13 cellular contexts compared by ENCODE assay signal in the genomic region with DNA sequence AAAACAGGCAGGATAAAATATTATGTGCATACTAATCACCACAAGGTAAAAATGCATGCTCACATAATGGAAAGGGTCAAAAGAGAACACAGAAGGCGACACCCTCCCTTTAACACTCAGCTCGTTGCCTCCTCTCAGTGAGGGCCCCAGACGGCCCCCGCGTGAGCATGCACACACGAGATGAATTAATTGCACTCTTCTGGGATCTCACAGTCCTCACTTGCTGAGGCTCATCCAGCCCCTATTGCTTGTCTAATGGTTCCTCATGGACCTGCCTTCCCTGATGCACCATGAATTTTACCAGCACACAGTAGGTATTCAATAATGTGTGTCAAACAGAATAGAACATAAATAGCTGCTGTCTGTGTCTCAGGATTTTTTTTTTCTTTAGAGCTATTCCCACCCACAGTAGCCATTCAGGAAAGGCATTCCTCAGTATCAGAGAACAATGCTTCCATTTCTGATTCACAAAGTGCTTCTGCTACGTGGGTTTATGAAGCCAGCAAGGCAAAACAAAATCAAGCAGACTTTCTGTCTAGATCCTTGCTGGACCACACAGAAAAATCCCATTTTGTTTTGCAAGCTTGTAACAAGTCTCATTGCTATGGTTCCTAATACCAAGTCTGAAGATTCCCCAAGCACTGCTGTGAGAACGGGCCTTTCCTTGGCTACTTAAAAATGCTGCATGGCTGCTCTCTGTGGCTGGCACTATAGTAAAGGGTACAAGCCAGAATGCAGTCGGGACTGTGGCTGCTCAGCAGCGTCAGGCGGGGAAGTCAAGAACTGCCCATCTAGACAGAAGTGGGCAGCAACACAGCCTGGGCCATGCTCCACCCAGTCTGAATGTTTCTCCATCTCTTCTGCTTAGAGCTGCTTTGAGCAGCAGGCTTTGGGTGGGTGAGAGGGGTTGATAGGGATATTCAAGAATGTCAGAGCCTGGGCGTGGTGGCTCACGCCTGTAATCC.
DNase-seq lines count a peak whose midpoint lies in the region; ATAC-seq and TF ChIP-seq lines count a peak whose summit lies in the region.
"Had no signal": no experiment of that assay in that cellular context is flagged by ENCODE, and none has a peak within 500 bp of the region (broad histone marks: within the 10 kb centered on the region; RNA-seq: fewer than 3 reads in every experiment).

No MANE protein-coding gene starts in this region.

- peaks cover 19% of the 10 kb centered on the region for H3K4me1 ChIP-seq in HAP-1

- H3K27ac ChIP-seq in cingulate gyrus (ENCODE audit: low read depth, low read length): peak overlapping the region; percentile 86
- H3K27ac ChIP-seq: Peyer's patch had no signal

- H3K27ac Mint-ChIP-seq in activated naive CD8-positive, alpha-beta T cell treated with anti-CD3 and anti-CD28 coated beads, Interleukin-2, amount 50 U/mL, for 24 hours: no peak overlapping the region

- H3K4me3 Mint-ChIP-seq in activated naive CD8-positive, alpha-beta T cell treated with anti-CD3 and anti-CD28 coated beads, Interleukin-2, amount 50 U/mL, for 24 hours: no peak overlapping the region

- H3K4me3 ChIP-seq in HAP-1: no peak overlapping the region
- H3K4me3 ChIP-seq: Peyer's patch had no signal

- no peaks in the 10 kb centered on the region for H3K36me3 ChIP-seq in HAP-1 (replicated peaks)
- H3K36me3 ChIP-seq: Peyer's patch had no signal

- H3K9me3 ChIP-seq in HAP-1: no peaks in the 10 kb centered on the region
- H3K9me3 ChIP-seq: Peyer's patch had no signal

- H3K36me3 Mint-ChIP-seq in activated naive CD8-positive, alpha-beta T cell treated with anti-CD3 and anti-CD28 coated beads, Interleukin-2, amount 50 U/mL, for 24 hours (ENCODE audit: low read depth): peaks cover 1% of the 10 kb centered on the region

- no peaks in the 10 kb centered on the region for H3K9me3 Mint-ChIP-seq in activated naive CD8-positive, alpha-beta T cell treated with anti-CD3 and anti-CD28 coated beads, Interleukin-2, amount 50 U/mL, for 24 hours

- in situ Hi-C loops in HAP-1 (cut with MboI; ENCODE audit: low sequenced_read_pairs): no loop called here

- H3K4me1 Mint-ChIP-seq in activated naive CD8-positive, alpha-beta T cell treated with anti-CD3 and anti-CD28 coated beads, Interleukin-2, amount 50 U/mL, for 24 hours: peaks cover 4% of the 10 kb centered on the region

- H3K27me3 ChIP-seq in HAP-1 (ENCODE audit: low read depth): no peaks in the 10 kb centered on the region
- H3K27me3 ChIP-seq: Peyer's patch had no signal

- no peak for ATAC-seq in SK-N-SH treated with all-trans-retinoic acid at 6 μM for 48 hours
- ATAC-seq in HG02938 (IDR thresholded peaks at IDR 0.05; ENCODE audit: unreplicated experiment): no peak
- ATAC-seq in activated naive CD8-positive, alpha-beta T cell treated with anti-CD3 and anti-CD28 coated beads, Interleukin-2, amount 50 U/mL, for 24 hours: no peak

- peak; percentile 45 to 69 for DNase-seq in HAP-1 (ENCODE audit: low spot score in 2 of 2)
- DNase-seq in kidney glomerular epithelial cell (lab: John Stamatoyannopoulos, UW): peak; percentile 25
- DNase-seq in putamen (ENCODE audit: low spot score): peak; percentile 80
- no peak for DNase-seq in NOMO-1 treated with dmso at 0.1 percent for 144 hours (lab: John Stamatoyannopoulos, UW; ENCODE audit: unreplicated experiment)
- DNase-seq in activated naive CD8-positive, alpha-beta T cell treated with anti-CD3 and anti-CD28 coated beads, Interleukin-2, amount 50 U/mL, for 24 hours: no peak
- DNase-seq: GF-D8; KBM-7; NCI-H2081; stimulated activated CD4-positive, alpha-beta T cell treated with anti-CD3 and anti-CD28 coated beads, Interleukin-12 subunit alpha, Interleukin-12 subunit beta, amount 100 ng/mL, for 4 hours had no signal

- H3K27me3 Mint-ChIP-seq in activated naive CD8-positive, alpha-beta T cell treated with anti-CD3 and anti-CD28 coated beads, Interleukin-2, amount 50 U/mL, for 24 hours: no peaks in the 10 kb centered on the region

TF ChIP-seq in SK-N-SH treated with all-trans-retinoic acid at 6 μM for 48 hours, 23 proteins besides CTCF, POLR2A, EP300 and RAD21:
- TF ChIP-seq ZNF8 (CRISPR knock-in tag; IDR thresholded peaks at IDR 0.05): no peak
- no peak for TF ChIP-seq PPARA (CRISPR knock-in tag; IDR thresholded peaks at IDR 0.05; ENCODE audit: borderline replicate concordance)
- TF ChIP-seq, protein P1, sequence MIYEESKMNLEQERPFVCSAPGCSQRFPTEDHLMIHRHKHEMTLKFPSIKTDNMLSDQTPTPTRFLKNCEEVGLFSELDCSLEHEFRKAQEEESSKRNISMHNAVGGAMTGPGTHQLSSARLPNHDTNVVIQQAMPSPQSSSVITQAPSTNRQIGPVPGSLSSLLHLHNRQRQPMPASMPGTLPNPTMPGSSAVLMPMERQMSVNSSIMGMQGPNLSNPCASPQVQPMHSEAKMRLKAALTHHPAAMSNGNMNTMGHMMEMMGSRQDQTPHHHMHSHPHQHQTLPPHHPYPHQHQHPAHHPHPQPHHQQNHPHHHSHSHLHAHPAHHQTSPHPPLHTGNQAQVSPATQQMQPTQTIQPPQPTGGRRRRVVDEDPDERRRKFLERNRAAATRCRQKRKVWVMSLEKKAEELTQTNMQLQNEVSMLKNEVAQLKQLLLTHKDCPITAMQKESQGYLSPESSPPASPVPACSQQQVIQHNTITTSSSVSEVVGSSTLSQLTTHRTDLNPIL (CRISPR knock-in tag; IDR thresholded peaks at IDR 0.05; ENCODE audit: low read depth): no peak
- no peak for TF ChIP-seq ZNF70 (CRISPR knock-in tag; IDR thresholded peaks at IDR 0.05)
- TF ChIP-seq, protein P2, sequence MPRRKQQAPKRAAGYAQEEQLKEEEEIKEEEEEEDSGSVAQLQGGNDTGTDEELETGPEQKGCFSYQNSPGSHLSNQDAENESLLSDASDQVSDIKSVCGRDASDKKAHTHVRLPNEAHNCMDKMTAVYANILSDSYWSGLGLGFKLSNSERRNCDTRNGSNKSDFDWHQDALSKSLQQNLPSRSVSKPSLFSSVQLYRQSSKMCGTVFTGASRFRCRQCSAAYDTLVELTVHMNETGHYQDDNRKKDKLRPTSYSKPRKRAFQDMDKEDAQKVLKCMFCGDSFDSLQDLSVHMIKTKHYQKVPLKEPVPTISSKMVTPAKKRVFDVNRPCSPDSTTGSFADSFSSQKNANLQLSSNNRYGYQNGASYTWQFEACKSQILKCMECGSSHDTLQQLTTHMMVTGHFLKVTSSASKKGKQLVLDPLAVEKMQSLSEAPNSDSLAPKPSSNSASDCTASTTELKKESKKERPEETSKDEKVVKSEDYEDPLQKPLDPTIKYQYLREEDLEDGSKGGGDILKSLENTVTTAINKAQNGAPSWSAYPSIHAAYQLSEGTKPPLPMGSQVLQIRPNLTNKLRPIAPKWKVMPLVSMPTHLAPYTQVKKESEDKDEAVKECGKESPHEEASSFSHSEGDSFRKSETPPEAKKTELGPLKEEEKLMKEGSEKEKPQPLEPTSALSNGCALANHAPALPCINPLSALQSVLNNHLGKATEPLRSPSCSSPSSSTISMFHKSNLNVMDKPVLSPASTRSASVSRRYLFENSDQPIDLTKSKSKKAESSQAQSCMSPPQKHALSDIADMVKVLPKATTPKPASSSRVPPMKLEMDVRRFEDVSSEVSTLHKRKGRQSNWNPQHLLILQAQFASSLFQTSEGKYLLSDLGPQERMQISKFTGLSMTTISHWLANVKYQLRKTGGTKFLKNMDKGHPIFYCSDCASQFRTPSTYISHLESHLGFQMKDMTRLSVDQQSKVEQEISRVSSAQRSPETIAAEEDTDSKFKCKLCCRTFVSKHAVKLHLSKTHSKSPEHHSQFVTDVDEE (CRISPR knock-in tag; IDR thresholded peaks at IDR 0.05): no peak
- no peak for TF ChIP-seq ZNF565 (CRISPR knock-in tag; conservative IDR thresholded peaks at IDR 0.05; ENCODE audit: low read depth)
- no peak for TF ChIP-seq ZFP30 (CRISPR knock-in tag; IDR thresholded peaks at IDR 0.05)
- TF ChIP-seq POU6F1 (CRISPR knock-in tag; IDR thresholded peaks at IDR 0.05; ENCODE audit: borderline replicate concordance, low read depth): no peak
- no peak for TF ChIP-seq ZFP3 (CRISPR knock-in tag; IDR thresholded peaks at IDR 0.05)
- TF ChIP-seq, protein P3, sequence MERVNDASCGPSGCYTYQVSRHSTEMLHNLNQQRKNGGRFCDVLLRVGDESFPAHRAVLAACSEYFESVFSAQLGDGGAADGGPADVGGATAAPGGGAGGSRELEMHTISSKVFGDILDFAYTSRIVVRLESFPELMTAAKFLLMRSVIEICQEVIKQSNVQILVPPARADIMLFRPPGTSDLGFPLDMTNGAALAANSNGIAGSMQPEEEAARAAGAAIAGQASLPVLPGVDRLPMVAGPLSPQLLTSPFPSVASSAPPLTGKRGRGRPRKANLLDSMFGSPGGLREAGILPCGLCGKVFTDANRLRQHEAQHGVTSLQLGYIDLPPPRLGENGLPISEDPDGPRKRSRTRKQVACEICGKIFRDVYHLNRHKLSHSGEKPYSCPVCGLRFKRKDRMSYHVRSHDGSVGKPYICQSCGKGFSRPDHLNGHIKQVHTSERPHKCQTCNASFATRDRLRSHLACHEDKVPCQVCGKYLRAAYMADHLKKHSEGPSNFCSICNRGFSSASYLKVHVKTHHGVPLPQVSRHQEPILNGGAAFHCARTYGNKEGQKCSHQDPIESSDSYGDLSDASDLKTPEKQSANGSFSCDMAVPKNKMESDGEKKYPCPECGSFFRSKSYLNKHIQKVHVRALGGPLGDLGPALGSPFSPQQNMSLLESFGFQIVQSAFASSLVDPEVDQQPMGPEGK (CRISPR knock-in tag; IDR thresholded peaks at IDR 0.05; ENCODE audit: borderline replicate concordance): no peak
- TF ChIP-seq RARB (CRISPR knock-in tag; IDR thresholded peaks at IDR 0.05): no peak
- TF ChIP-seq ARNTL (CRISPR knock-in tag; IDR thresholded peaks at IDR 0.05; ENCODE audit: borderline replicate concordance, low read depth): no peak
- TF ChIP-seq BACH2 (CRISPR knock-in tag; IDR thresholded peaks at IDR 0.05; ENCODE audit: borderline replicate concordance): no peak

Comparison
In these comparisons a context has a peak if more than half of its experiments do, and no peak if none do; other contexts are left out.
1. DNase-seq: peak in HAP-1 (2 of 2), kidney glomerular epithelial cell (single experiment) and putamen (single experiment); none in NOMO-1 treated with dmso at 0.1 percent for 144 hours (single experiment) and activated naive CD8-positive, alpha-beta T cell treated with anti-CD3 and anti-CD28 coated beads, Interleukin-2, amount 50 U/mL, for 24 hours (single experiment).